18 cellular contexts compared by ENCODE assay signal in genomic region chr7:7122033-7122478, GRCh38.
DNase-seq lines count a peak whose midpoint lies in the region; ATAC-seq, FAIRE-seq and TF ChIP-seq lines count a peak whose summit lies in the region.
"Had no signal": no experiment of that assay in that cellular context is flagged by ENCODE, and none has a peak within 500 bp of the region (broad histone marks: within the 10 kb centered on the region; RNA-seq: fewer than 3 reads in every experiment).

No MANE protein-coding gene starts in this region.

- H3K79me2 ChIP-seq in SK-N-SH (ENCODE audit: insufficient read depth), result no peaks in the 10 kb centered on the region
- no peaks in the 10 kb centered on the region for H3K79me2 ChIP-seq in astrocyte (ENCODE audit: insufficient read depth, low read length)

- H3K4me1 Mint-ChIP-seq in astrocyte (ENCODE audit: low read depth, unreplicated experiment), result no peaks in the 10 kb centered on the region
- H3K4me1 Mint-ChIP-seq: activated naive CD8-positive, alpha-beta T cell treated with anti-CD3 and anti-CD28 coated beads, Interleukin-2, amount 50 U/mL, for 24 hours; CD4-positive, CD25-positive, alpha-beta regulatory T cell had no signal

- POLR2A ChIA-PET in SK-N-SH (lab: Yijun Ruan, JAX), result no interaction called here

- H3K27ac Mint-ChIP-seq in astrocyte (ENCODE audit: unreplicated experiment), result no peak overlapping the region
- H3K27ac Mint-ChIP-seq: activated naive CD8-positive, alpha-beta T cell treated with anti-CD3 and anti-CD28 coated beads, Interleukin-2, amount 50 U/mL, for 24 hours; CD4-positive, CD25-positive, alpha-beta regulatory T cell; T-helper 1 cell treated with Interleukin-12 subunit alpha and Interleukin-12 subunit beta and Interleukin-4 antibody, amounts not matched to agents 30 μg/mL and 1 μg/mL, for 36 hours; type B pancreatic cell had no signal

- no peaks in the 10 kb centered on the region for H3K9me3 Mint-ChIP-seq in astrocyte (ENCODE audit: unreplicated experiment)
- H3K9me3 Mint-ChIP-seq: activated naive CD8-positive, alpha-beta T cell treated with anti-CD3 and anti-CD28 coated beads, Interleukin-2, amount 50 U/mL, for 24 hours; type B pancreatic cell had no signal

- no peak overlapping the region for H2AFZ ChIP-seq in SK-N-SH (ENCODE audit: low read depth)
- H2AFZ ChIP-seq in astrocyte (ENCODE audit: low read depth, low read length), result no peak overlapping the region

- no peak for TF ChIP-seq EP300 in SK-N-SH (IDR thresholded peaks at IDR 0.05; ENCODE audit: borderline replicate concordance in 1 of 2, low read depth in 1 of 2, low read length in 1 of 2)

- H3K9ac ChIP-seq in SK-N-SH, result no peak overlapping the region
- no peak overlapping the region for H3K9ac ChIP-seq in astrocyte (ENCODE audit: low read length)
- H3K9ac ChIP-seq in subcutaneous abdominal adipose tissue (ENCODE audit: low read length in 5 of 5), result peak overlapping the region in 2 of 5 donors; percentile 51 to 53

- TF ChIP-seq CTCF in SK-N-SH (IDR thresholded peaks at IDR 0.05), result no peak
- TF ChIP-seq CTCF in astrocyte (IDR thresholded peaks at IDR 0.05; ENCODE audit: insufficient read depth, low read depth, low read length), result no peak

- 7% methylated on average over 4 of the region's 4 CpGs for WGBS in SK-N-SH (ENCODE audit: low lambda C conversion rate)

- H4K20me1 ChIP-seq in SK-N-SH (ENCODE audit: insufficient read depth), result no peaks in the 10 kb centered on the region
- H4K20me1 ChIP-seq in astrocyte (ENCODE audit: insufficient read depth, low read length), result no peaks in the 10 kb centered on the region

- no peak for DNase-seq in SK-N-SH
- DNase-seq in astrocyte (ENCODE audit: low read depth), result peak; percentile 14
- no peak for DNase-seq in left ventricle myocardium superior
- no peak for DNase-seq in glomerular visceral epithelial cell (ENCODE audit: extremely low spot score)
- DNase-seq in NCI-H187 treated with DMSO at 0.1 percent for 48 hours (lab: John Stamatoyannopoulos, UW), result no peak
- no peak for DNase-seq in frontal cortex (ENCODE audit: low spot score in 2 of 2)
- DNase-seq: activated naive CD8-positive, alpha-beta T cell treated with anti-CD3 and anti-CD28 coated beads, Interleukin-2, amount 50 U/mL, for 24 hours; CD4-positive, CD25-positive, alpha-beta regulatory T cell; central memory CD4-positive, alpha-beta T cell; effector CD4-positive, alpha-beta T cell; left colon; NCI-H1694; stimulated activated naive CD4-positive, alpha-beta T cell treated with Interleukin-2 at 50 U/mL for 16 hours had no signal

- FAIRE-seq in astrocyte (lab: Jason Lieb, UNC) (no peak), frontal cortex (lab: Jason Lieb, UNC) (no peak)
- FAIRE-seq: A549 had no signal

- no peaks in the 10 kb centered on the region for H3K27me3 Mint-ChIP-seq in astrocyte (ENCODE audit: low read depth, unreplicated experiment)
- H3K27me3 Mint-ChIP-seq: activated naive CD8-positive, alpha-beta T cell treated with anti-CD3 and anti-CD28 coated beads, Interleukin-2, amount 50 U/mL, for 24 hours; type B pancreatic cell had no signal

- H3K9me2 ChIP-seq in SK-N-SH, result no peaks in the 10 kb centered on the region

- H3K27ac ChIP-seq in SK-N-SH (ENCODE audit: low read depth in 2 of 2, low read length in 1 of 2) (no peak overlapping the region), astrocyte (ENCODE audit: low read depth, low read length) (no peak overlapping the region), subcutaneous abdominal adipose tissue (ENCODE audit: low read depth, low read length) (peak overlapping the region; percentile 62)
- H3K27ac ChIP-seq: A549 had no signal

- H3K4me2 ChIP-seq in SK-N-SH, result no peak overlapping the region
- no peak overlapping the region for H3K4me2 ChIP-seq in astrocyte (ENCODE audit: low read length)
- H3K4me2 ChIP-seq: A549 had no signal

- H3K4me3 ChIP-seq in SK-N-SH (ENCODE audit: low read depth in 2 of 2, low read length in 1 of 2) (no peak overlapping the region), astrocyte (ENCODE audit: insufficient read depth, low read depth, low read length) (no peak overlapping the region), subcutaneous abdominal adipose tissue (ENCODE audit: low read depth in 1 of 5, low read length in 5 of 5) (no peak overlapping the region)
- H3K4me3 ChIP-seq: A549 had no signal

- CTCF ChIA-PET in SK-N-SH (lab: Yijun Ruan, JAX), result interaction anchor here (1.0 to 5.9 kb wide), 6 partner anchors 8 to 303 kb away, joined by 3 to 40 read pairs (median 4); no protein-coding TSS in a partner anchor

- ATAC-seq in SK-N-SH treated with all-trans-retinoic acid at 6 μM for 48 hours, result no peak
- ATAC-seq in left ventricle myocardium superior, result peak; percentile 93
- ATAC-seq: A549; activated naive CD8-positive, alpha-beta T cell treated with anti-CD3 and anti-CD28 coated beads, Interleukin-2, amount 50 U/mL, for 24 hours had no signal

- H3K36me3 Mint-ChIP-seq in astrocyte (ENCODE audit: low read depth, unreplicated experiment), result no peaks in the 10 kb centered on the region
- H3K36me3 Mint-ChIP-seq: type B pancreatic cell had no signal

- H3K4me3 Mint-ChIP-seq in astrocyte (ENCODE audit: unreplicated experiment), result no peak overlapping the region
- H3K4me3 Mint-ChIP-seq: activated naive CD8-positive, alpha-beta T cell treated with anti-CD3 and anti-CD28 coated beads, Interleukin-2, amount 50 U/mL, for 24 hours; CD4-positive, CD25-positive, alpha-beta regulatory T cell; T-helper 1 cell treated with Interleukin-12 subunit alpha and Interleukin-12 subunit beta and Interleukin-4 antibody, amounts not matched to agents 30 μg/mL and 1 μg/mL, for 36 hours; type B pancreatic cell had no signal

- H3K36me3 ChIP-seq in SK-N-SH (replicated peaks in 1 of 2; ENCODE audit: control insufficient read depth in 1 of 2, insufficient read depth in 2 of 2, low read length in 1 of 2) (no peaks in the 10 kb centered on the region), astrocyte (ENCODE audit: insufficient read depth, low read length) (no peaks in the 10 kb centered on the region), subcutaneous abdominal adipose tissue (ENCODE audit: control insufficient read depth in 5 of 5, insufficient read depth in 5 of 5, low read length in 5 of 5) (no peaks in the 10 kb centered on the region)

- H3K4me1 ChIP-seq in SK-N-SH (ENCODE audit: control insufficient read depth in 1 of 2, insufficient read depth in 2 of 2, low read depth in 1 of 2, low read length in 1 of 2) (no peaks in the 10 kb centered on the region), astrocyte (ENCODE audit: insufficient read depth, low read length) (no peaks in the 10 kb centered on the region), subcutaneous abdominal adipose tissue (ENCODE audit: control insufficient read depth in 5 of 5, insufficient read depth in 5 of 5, low read length in 5 of 5) (peaks cover 4 to 26% (median 8%) of the 10 kb centered on the region in 5 donors)
- H3K4me1 ChIP-seq: A549 had no signal

- no peak for TF ChIP-seq RAD21 in SK-N-SH (IDR thresholded peaks at IDR 0.05; ENCODE audit: low read length)

- intact Hi-C loops in left ventricle myocardium superior (cut with micrococcal nuclease), result no loop called here

- no peaks in the 10 kb centered on the region for H3K27me3 ChIP-seq in SK-N-SH (ENCODE audit: insufficient read depth)
- H3K27me3 ChIP-seq in astrocyte (ENCODE audit: insufficient read depth, low read length), result no peaks in the 10 kb centered on the region
- no peaks in the 10 kb centered on the region for H3K27me3 ChIP-seq in subcutaneous abdominal adipose tissue (ENCODE audit: control insufficient read depth in 5 of 5, insufficient read depth in 4 of 5, low read length in 5 of 5)

- no peaks in the 10 kb centered on the region for H3F3A ChIP-seq in SK-N-SH (replicated peaks; ENCODE audit: insufficient read depth)

- H3K9me3 ChIP-seq in SK-N-SH (no peaks in the 10 kb centered on the region), astrocyte (ENCODE audit: insufficient read depth, low read depth, low read length) (no peaks in the 10 kb centered on the region), subcutaneous abdominal adipose tissue (ENCODE audit: control insufficient read depth in 5 of 5, low read length in 5 of 5) (no peaks in the 10 kb centered on the region)
- H3K9me3 ChIP-seq: A549 had no signal

TF ChIP-seq in SK-N-SH, 30 proteins besides CTCF, POLR2A, EP300 and RAD21 (continues in another document):
- TF ChIP-seq RFX5 (IDR thresholded peaks at IDR 0.05; ENCODE audit: low read length), result no peak
- no peak for TF ChIP-seq SIN3A (IDR thresholded peaks at IDR 0.05; ENCODE audit: borderline replicate concordance, low read depth, low read length)
- TF ChIP-seq ZBTB33 (IDR thresholded peaks at IDR 0.05; ENCODE audit: borderline replicate concordance, low read depth), result no peak
- no peak for TF ChIP-seq ELF1 (IDR thresholded peaks at IDR 0.05)
- TF ChIP-seq FOSL2 (IDR thresholded peaks at IDR 0.05; ENCODE audit: borderline replicate concordance, low read depth), result no peak
- TF ChIP-seq CHD2 (IDR thresholded peaks at IDR 0.05; ENCODE audit: low read length, partially characterized antibody), result no peak
- no peak for TF ChIP-seq POLR2AphosphoS5 (IDR thresholded peaks at IDR 0.05; ENCODE audit: low read depth, low read length)
- no peak for TF ChIP-seq MAX (IDR thresholded peaks at IDR 0.05; ENCODE audit: low read depth)
- no peak for TF ChIP-seq RXRA (IDR thresholded peaks at IDR 0.05; ENCODE audit: borderline replicate concordance, low read depth)
- TF ChIP-seq TAF1 (IDR thresholded peaks at IDR 0.05; ENCODE audit: borderline replicate concordance, low read depth, low read length), result no peak
- no peak for TF ChIP-seq NRF1 (IDR thresholded peaks at IDR 0.05; ENCODE audit: low read depth, low read length)
- TF ChIP-seq RCOR1 (IDR thresholded peaks at IDR 0.05; ENCODE audit: low read length), result no peak
- no peak for TF ChIP-seq YY1 (IDR thresholded peaks at IDR 0.05; ENCODE audit: low read depth)
